15 cellular contexts compared by ENCODE assay signal in genomic region chr5:77640577-77641396, GRCh38. TPM values are rescaled to one million over a fixed set of nuclear protein-coding genes. Genes with fewer than 3 reads are reported as not detected.
DNase-seq lines count a peak whose midpoint lies in the region; ATAC-seq, FAIRE-seq and TF ChIP-seq lines count a peak whose summit lies in the region.
"Had no signal": no experiment of that assay in that cellular context is flagged by ENCODE, and none has a peak within 500 bp of the region (broad histone marks: within the 10 kb centered on the region; RNA-seq: fewer than 3 reads in every experiment).

No MANE protein-coding gene starts in this region.

- no peaks in the 10 kb centered on the region for H3K9me2 ChIP-seq in neural cell (ENCODE audit: insufficient read depth, low read length)

- POLR2A ChIA-PET in GM12878 (lab: Charles Lee) = no interaction called here

- ATAC-seq in GM12878 = no peak
- ATAC-seq in HG03439 (IDR thresholded peaks at IDR 0.05; ENCODE audit: unreplicated experiment) = no peak
- ATAC-seq in GM21786 (IDR thresholded peaks at IDR 0.05; ENCODE audit: unreplicated experiment) = no peak
- ATAC-seq in GM21717 (IDR thresholded peaks at IDR 0.05; ENCODE audit: unreplicated experiment) = no peak

- no TSS peak for BruUV-seq in GM12878 (replicated peaks; lab: Mats Ljungman, UMichigan)

- TF ChIP-seq EP300 in GM12878 (IDR thresholded peaks at IDR 0.05; ENCODE audit: borderline replicate concordance in 1 of 2, control insufficient read depth in 1 of 2, low read depth in 2 of 2, low read length in 2 of 2) (no peak), neural cell (conservative IDR thresholded peaks at IDR 0.05; ENCODE audit: poor library complexity, severe bottlenecking) (no peak)

- SMC1A ChIA-PET in GM12878 (lab: Charles Lee; ENCODE audit: uncharacterized antibody, unreplicated experiment) = no interaction called here

- RAD21 ChIA-PET in GM12878 (lab: Charles Lee; ENCODE audit: unreplicated experiment) = no interaction called here

- TF ChIP-seq RAD21 in GM12878 (IDR thresholded peaks at IDR 0.05; ENCODE audit: insufficient read depth, low read depth, low read length) = no peak
- no peak for TF ChIP-seq RAD21 in neural cell (conservative IDR thresholded peaks at IDR 0.05)

- in situ Hi-C loops in GM12878 (cut with MboI) = no loop called here

- intact Hi-C loops in GM12878 (cut with micrococcal nuclease; ENCODE audit: unreplicated experiment) = loop anchor here (10.0 kb wide), 1 partner anchor 334 kb away; no protein-coding TSS in a partner anchor

- DNase-seq in NCI-H187 (lab: John Stamatoyannopoulos, UW) (peak; percentile 88 to 92), NCI-H187 treated with DMSO at 0.1 percent for 48 hours (lab: John Stamatoyannopoulos, UW) (no peak), H7 (peak; percentile 72), GM12878 (ENCODE audit: low read depth, low spot score) (no peak)
- DNase-seq: Calu3, NCI-H1092 treated with DMSO at 0.1 percent for 48 hours, NCI-H524 treated with DMSO at 0.1 percent for 48 hours, occipital lobe, small intestine had no signal

- WGBS in GM12878 (ENCODE audit: insufficient coverage, insufficient replicate concordance, low lambda C conversion rate, missing lambda C conversion rate) = 50% methylated on average over 43 of the region's 46 CpGs

- no peaks in the 10 kb centered on the region for H3K79me2 ChIP-seq in GM12878 (ENCODE audit: control insufficient read depth, insufficient read depth, low read length)
- no peaks in the 10 kb centered on the region for H3K79me2 ChIP-seq in neural cell (replicated peaks; ENCODE audit: insufficient read depth, low read length)

- H2AFZ ChIP-seq in GM12878 (ENCODE audit: control insufficient read depth, low read depth, low read length) (no peak overlapping the region), neural cell (ENCODE audit: low read depth, low read length) (no peak overlapping the region)

- H3K27me3 ChIP-seq in H7 (ENCODE audit: control insufficient read depth, insufficient read depth, low read length) = peaks cover 98% of the 10 kb centered on the region
- peaks cover 6 to 53% of the 10 kb centered on the region in 2 experiments for H3K27me3 ChIP-seq in GM12878 (replicated peaks in 1 of 2; ENCODE audit: control insufficient read depth in 2 of 2, insufficient read depth in 2 of 2, low read length in 1 of 2)
- peaks cover 97% of the 10 kb centered on the region for H3K27me3 ChIP-seq in neural cell (ENCODE audit: insufficient read depth, low read depth, low read length)

- H3K4me1 ChIP-seq in GM12878 (ENCODE audit: control insufficient read depth, insufficient read depth, low read length) = no peaks in the 10 kb centered on the region

- CTCF ChIA-PET in GM12878 (lab: Yijun Ruan, JAX) = no interaction called here

- H3F3A ChIP-seq in neural cell (ENCODE audit: insufficient read depth, low read length, poor library complexity, severe bottlenecking) = no peaks in the 10 kb centered on the region

- FAIRE-seq in GM12878 (lab: Jason Lieb, UNC) = no peak
- FAIRE-seq: small intestine had no signal

- TF ChIP-seq CTCF in GM12878 (IDR thresholded peaks at IDR 0.05 in 2 of 3, conservative IDR thresholded peaks at IDR 0.05 in 1 of 3; ENCODE audit: control insufficient read depth in 2 of 3, extremely low read depth in 1 of 3, insufficient read depth in 1 of 3, low read depth in 3 of 3, low read length in 3 of 3) (no peak), neural cell (IDR thresholded peaks at IDR 0.05; ENCODE audit: poor library complexity, severe bottlenecking) (no peak)

- peaks cover 16% of the 10 kb centered on the region for H3K9me3 ChIP-seq in GM12878 (replicated peaks; ENCODE audit: control insufficient read depth, insufficient read depth, low read length)
- H3K9me3 ChIP-seq in neural cell (ENCODE audit: low read length) = no peaks in the 10 kb centered on the region

- no peak for TF ChIP-seq POLR2A in GM12878 (IDR thresholded peaks at IDR 0.05; ENCODE audit: low read depth, low read length)

- no peaks in the 10 kb centered on the region for H4K20me1 ChIP-seq in GM12878 (ENCODE audit: control insufficient read depth, insufficient read depth)
- no peaks in the 10 kb centered on the region for H4K20me1 ChIP-seq in neural cell (ENCODE audit: insufficient read depth)

- H3K9ac ChIP-seq in GM12878 (ENCODE audit: control insufficient read depth, insufficient read depth, low read length) (no peak overlapping the region), neural cell (ENCODE audit: low read length) (no peak overlapping the region)

- H3K36me3 ChIP-seq in H7 (replicated peaks; ENCODE audit: control insufficient read depth, insufficient read depth, low read length) = no peaks in the 10 kb centered on the region
- H3K36me3 ChIP-seq in GM12878 (ENCODE audit: control insufficient read depth in 2 of 2, insufficient read depth in 2 of 2, low read length in 1 of 2) = no peaks in the 10 kb centered on the region
- H3K36me3 ChIP-seq in neural cell (ENCODE audit: insufficient read depth, low read length) = no peaks in the 10 kb centered on the region

- H3K4me2 ChIP-seq in GM12878 (ENCODE audit: control insufficient read depth, insufficient read depth) (no peak overlapping the region), neural cell (ENCODE audit: low read length) (no peak overlapping the region)

- no peak overlapping the region for H3K27ac ChIP-seq in GM12878 (ENCODE audit: control insufficient read depth, insufficient read depth)
- no peak overlapping the region for H3K27ac ChIP-seq in neural cell (ENCODE audit: low read length)

- H3K4me3 ChIP-seq in H7 (ENCODE audit: insufficient read depth, low read depth, low read length) = no peak overlapping the region; the same call in 1 of the 2 replicates
- H3K4me3 ChIP-seq in GM12878 = no peak overlapping the region
- H3K4me3 ChIP-seq in neural cell (ENCODE audit: low read length) = no peak overlapping the region

TF ChIP-seq in neural cell, 6 proteins besides CTCF, POLR2A, EP300 and RAD21:
- TF ChIP-seq EZH2 (IDR thresholded peaks at IDR 0.05; ENCODE audit: borderline replicate concordance, insufficient read depth, low read length, poor library complexity, severe bottlenecking) (peak; percentile 64), SMC3 (conservative IDR thresholded peaks at IDR 0.05; ENCODE audit: poor library complexity) (no peak), POLR2AphosphoS5 (IDR thresholded peaks at IDR 0.05) (peak; percentile 29)

RNA-seq across cellular contexts. Expression of gene OTP, which starts 2.3 kb away (rescaled TPM):
- not detected in 2 replicates for total RNA-seq in H7 (2014; rRNA removed; shearing (Covaris generic))
- 2.2 and 2.7 TPM in 2 replicates for total RNA-seq in GM12878 (2013; cell fraction: nucleolus; rRNA removed)
- total RNA-seq in GM12878 (2014; rRNA removed) (0.45 and 0.54 TPM in 2 replicates), GM12878 (2014; rRNA removed; fragmentation: Illumina TruSeq; extraction: Trizol) (0.31 and 0.46 TPM in 2 replicates), GM12878 (2021) (8.4 and 8.5 TPM in 2 replicates)
- 0.66 TPM for polyA plus RNA-seq in GM12878 (2011; ENCODE audit: low read depth)
- polyA plus RNA-seq in GM12878 (2011; rRNA removed) (0.63 and 0.71 TPM in 2 replicates), GM12878 (2014; fragmentation: Illumina TruSeq; extraction: Trizol) (2.3 and 3.5 TPM in 2 replicates), GM12878 (2014; fragmentation: Nextera tagmentation; extraction: Ambion mirVana) (1 to 10 TPM; 1.5 to 2.6 TPM), GM12878 (2014; rRNA removed) (2.3 and 3.1 TPM in 2 replicates), GM12878 (2016; fragmentation: Nextera tagmentation; extraction: Ambion mirVana) (1 to 10 TPM; 3.3 to 8.8 TPM), neural cell (not detected in 2 replicates)
- 0.82 and 1.1 TPM in 2 replicates for polyA plus RNA-seq in GM12878 (2011; cell fraction: cytosol; rRNA removed)
- 1.8 and 2.6 TPM in 2 replicates for polyA plus RNA-seq in GM12878 (2011; cell fraction: nucleus; rRNA removed)
- 0.88 and 1.2 TPM in 2 replicates for polyA plus RNA-seq in GM12878 (2012)
- 0.93 and 1.1 TPM in 2 replicates for polyA minus RNA-seq in GM12878 (2011; rRNA and poly(A)+ RNA removed)
- 1.6 and 1.9 TPM in 2 replicates for polyA minus RNA-seq in GM12878 (2011; cell fraction: cytosol; rRNA and poly(A)+ RNA removed)
- 0.48 and 1.2 TPM in 2 replicates for polyA minus RNA-seq in GM12878 (2011; cell fraction: nucleus; rRNA and poly(A)+ RNA removed)
- not detected in 2 replicates for polyA minus RNA-seq in neural cell
- total RNA-seq: activated CD8-positive, alpha-beta memory T cell treated with anti-CD3 and anti-CD28 coated beads for 36 hours; liver; occipital lobe had no signal
- polyA plus RNA-seq: liver, small intestine had no signal

Comparison
In these comparisons a context has a peak if more than half of its experiments do, and no peak if none do; other contexts are left out.
1. DNase-seq: peak in NCI-H187 (2 of 2) and H7 (single experiment); none in NCI-H187 treated with DMSO at 0.1 percent for 48 hours (single experiment) and GM12878 (single experiment).